Comparison of ENCODE assay signal across 8 cellular contexts in the genomic region with DNA sequence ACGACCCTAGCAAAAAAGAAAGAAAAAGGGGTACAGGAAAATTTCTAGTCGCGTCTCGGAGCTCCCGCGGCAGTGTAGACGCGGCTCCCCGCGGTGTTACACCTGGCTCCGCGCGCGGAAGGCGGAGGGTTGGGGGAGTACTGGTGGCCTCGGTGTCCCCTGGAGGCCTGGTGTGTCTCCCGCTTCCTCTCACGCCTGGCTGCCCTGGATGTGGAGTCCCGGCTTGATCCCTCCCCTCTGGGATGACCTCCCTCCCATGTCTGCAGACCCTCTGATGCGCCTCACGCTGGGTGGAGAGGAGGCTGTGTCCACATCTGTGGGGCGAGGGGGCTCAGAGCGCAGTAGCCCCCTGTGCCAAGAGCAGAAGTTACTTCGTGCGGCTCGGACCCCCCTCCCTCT. TPM values are rescaled to one million over a fixed set of nuclear protein-coding genes. Genes with fewer than 3 reads are reported as not detected.
DNase-seq lines count a peak whose midpoint lies in the region; ATAC-seq and TF ChIP-seq lines count a peak whose summit lies in the region.

No MANE protein-coding gene starts in this region.

- peak overlapping the region; percentile 82 for H3K4me3 Mint-ChIP-seq in activated B cell treated with CpG ODN at 0.5 μM for 24 hours

- intact Hi-C loops in activated B cell treated with CpG ODN at 0.5 μM for 24 hours (cut with micrococcal nuclease) = loop anchor here (2.0 to 5.0 kb wide), 2 partner anchors 51 to 1034 kb away; no protein-coding TSS in a partner anchor

- H3K27ac Mint-ChIP-seq in activated B cell treated with CpG ODN at 0.5 μM for 24 hours = no peak overlapping the region

- H3K36me3 ChIP-seq in iPS DF 6.9 (ENCODE audit: control insufficient read depth, insufficient read depth, low read length) = no peaks in the 10 kb centered on the region

- H3K27me3 ChIP-seq in iPS DF 6.9 (ENCODE audit: control insufficient read depth, insufficient read depth, low read length) = no peaks in the 10 kb centered on the region

- no peaks in the 10 kb centered on the region for H3K9me3 ChIP-seq in iPS DF 6.9 (ENCODE audit: control insufficient read depth, insufficient read depth, low read length)

- no CpG with 5 or more reads among the region's 26 CpGs for WGBS in iPS DF 6.9 (ENCODE audit: insufficient coverage, insufficient read length)

- peak overlapping the region; percentile 63 for H3K4me3 ChIP-seq in iPS DF 6.9 (ENCODE audit: low read length)

- no peak for TF ChIP-seq CTCF in activated B cell treated with CpG ODN at 0.5 μM for 24 hours (IDR thresholded peaks at IDR 0.05)

- CTCF ChIA-PET in activated B cell treated with CpG ODN at 0.5 μM for 24 hours (lab: Charles Lee) = no interaction called here

- H3K36me3 Mint-ChIP-seq in activated B cell treated with CpG ODN at 0.5 μM for 24 hours (ENCODE audit: low read depth) = no peaks in the 10 kb centered on the region

- peak; percentile 10 to 35 for DNase-seq in NCI-H524 (lab: John Stamatoyannopoulos, UW)
- DNase-seq in NCI-H524 treated with DMSO at 0.1 percent for 48 hours (lab: John Stamatoyannopoulos, UW) = no peak
- peak; percentile 18 for DNase-seq in activated B cell treated with CpG ODN at 0.5 μM for 24 hours
- no peak for DNase-seq in iPS DF 6.9 (ENCODE audit: low read depth, low spot score)
- peak; percentile 10 for DNase-seq in stimulated activated CD4-positive, alpha-beta T cell treated with anti-CD3 and anti-CD28 coated beads, Interleukin-4, amount 100 ng/mL, for 1 hour
- DNase-seq in SW480 (ENCODE audit: low spot score) = no peak

- no peaks in the 10 kb centered on the region for H3K4me1 ChIP-seq in iPS DF 6.9 (ENCODE audit: control insufficient read depth, insufficient read depth, low read length)

- no peak overlapping the region for H3K27ac ChIP-seq in iPS DF 6.9 (ENCODE audit: low read length)

- POLR2A ChIA-PET in activated B cell treated with CpG ODN at 0.5 μM for 24 hours (lab: Charles Lee) = interaction anchor here (0.6 to 0.7 kb wide), 2 partner anchors 51 to 163 kb away, joined by 3 to 7 read pairs; no protein-coding TSS in a partner anchor

- ATAC-seq in activated B cell treated with CpG ODN at 0.5 μM for 24 hours (ENCODE audit: low read depth) (no peak), GM18498 (IDR thresholded peaks at IDR 0.05; ENCODE audit: unreplicated experiment) (no peak), GM21423 (IDR thresholded peaks at IDR 0.05; ENCODE audit: unreplicated experiment) (no peak)

- peaks cover 4% of the 10 kb centered on the region for H3K9me3 Mint-ChIP-seq in activated B cell treated with CpG ODN at 0.5 μM for 24 hours

- peaks cover 14% of the 10 kb centered on the region for H3K4me1 Mint-ChIP-seq in activated B cell treated with CpG ODN at 0.5 μM for 24 hours

- peaks cover 37% of the 10 kb centered on the region for H3K27me3 Mint-ChIP-seq in activated B cell treated with CpG ODN at 0.5 μM for 24 hours

RNA-seq across cellular contexts. Expression of gene KIF5C, which starts 1.2 kb away (rescaled TPM):
- total RNA-seq in activated B cell treated with CpG ODN at 0.5 μM for 24 hours = 1.4 and 2.6 TPM in 2 replicates

Comparison
In these comparisons a context has a peak if more than half of its experiments do, and no peak if none do; other contexts are left out.
1. DNase-seq: peak in NCI-H524 (2 of 2), activated B cell treated with CpG ODN at 0.5 μM for 24 hours (single experiment) and stimulated activated CD4-positive, alpha-beta T cell treated with anti-CD3 and anti-CD28 coated beads, Interleukin-4, amount 100 ng/mL, for 1 hour (single experiment); none in NCI-H524 treated with DMSO at 0.1 percent for 48 hours (single experiment), iPS DF 6.9 (single experiment) and SW480 (single experiment).